In the genomic region with DNA sequence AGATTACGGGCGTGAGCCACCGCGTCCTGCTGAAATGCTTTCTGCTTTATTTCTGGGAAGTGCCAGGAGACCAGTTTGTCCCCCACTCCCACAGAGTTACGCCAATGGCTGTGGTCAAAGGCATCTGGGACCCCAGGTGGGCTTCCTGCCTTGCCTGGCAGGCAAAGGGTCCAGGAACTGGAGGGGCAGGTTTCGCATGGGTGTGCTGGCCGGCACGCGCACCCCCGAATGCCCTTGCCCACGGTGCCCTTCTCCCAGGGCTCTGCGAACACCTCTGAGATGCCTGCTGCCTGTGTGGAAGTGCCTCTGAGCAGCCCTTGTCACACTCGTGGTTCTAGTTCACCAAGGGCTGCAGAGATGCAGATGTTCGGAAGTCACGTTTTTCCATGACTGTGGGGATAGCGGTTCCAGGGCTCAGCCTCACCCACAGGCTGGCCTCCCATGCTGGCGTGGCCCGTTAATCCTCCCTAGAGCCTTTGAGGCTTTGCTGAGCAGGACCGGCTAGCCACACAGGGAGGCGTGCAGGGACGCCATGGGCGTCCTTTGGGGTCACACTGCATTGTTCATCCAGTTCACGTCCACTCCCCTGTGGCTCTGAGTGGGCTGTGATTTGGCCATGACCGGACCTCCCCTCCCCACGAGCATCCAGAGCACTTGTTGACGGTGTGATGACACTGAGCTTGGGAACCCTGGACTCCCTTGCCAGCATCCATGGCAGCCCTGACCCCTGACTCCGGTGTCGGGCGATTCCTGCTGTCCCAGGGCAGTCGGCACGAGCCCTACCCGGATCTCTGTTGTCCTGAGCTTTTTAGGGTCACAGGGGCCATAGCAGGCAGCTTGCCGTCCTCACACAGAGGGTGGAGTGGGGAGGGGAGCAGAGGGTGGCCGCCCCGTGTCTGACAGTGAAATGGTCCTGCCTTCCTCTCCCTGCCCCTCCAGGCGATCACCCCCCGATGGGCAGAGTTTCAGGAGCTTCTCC, we compare ENCODE assay signal across 1 cellular context.
TF ChIP-seq lines count a peak whose summit lies in the region.

No MANE protein-coding gene starts in this region.

TF ChIP-seq in HepG2, 621 proteins besides CTCF, POLR2A, EP300 and RAD21:
- TF ChIP-seq SSRP1 (CRISPR knock-in tag; IDR thresholded peaks at IDR 0.05) (no peak), AGO2 (optimal IDR thresholded peaks at IDR 0.05; ENCODE audit: low read depth, low read length) (peak; percentile 43)
